In the genomic region with DNA sequence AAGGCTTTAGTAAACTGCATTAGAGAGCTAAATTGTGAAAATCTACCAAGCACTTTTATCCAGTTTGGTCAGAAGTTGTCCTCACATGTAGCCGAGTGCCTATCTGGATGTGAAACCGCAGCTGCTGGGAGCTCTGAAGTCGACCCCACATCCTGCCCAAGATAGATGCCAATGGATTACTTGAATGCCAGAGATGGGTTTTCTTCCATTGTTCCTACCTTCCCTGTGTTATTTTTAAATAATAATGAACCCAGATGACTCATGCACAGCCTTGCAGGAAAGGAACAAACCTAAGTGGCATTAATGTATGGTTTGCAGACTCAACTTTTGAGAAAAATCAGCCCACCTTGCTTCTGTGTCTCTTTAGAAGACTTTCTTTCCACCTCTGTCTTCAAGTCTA, we compare ENCODE assay signal across 2 cellular contexts.
TF ChIP-seq lines count a peak whose summit lies in the region.

No MANE protein-coding gene starts in this region.

TF ChIP-seq in SK-N-SH treated with all-trans-retinoic acid at 6 μM for 48 hours, 23 proteins besides CTCF, POLR2A, EP300 and RAD21:
- TF ChIP-seq GLIS3 (CRISPR knock-in tag; IDR thresholded peaks at IDR 0.05) (no peak), ZFP3 (CRISPR knock-in tag; IDR thresholded peaks at IDR 0.05) (no peak), TCF4 (CRISPR knock-in tag; IDR thresholded peaks at IDR 0.05; ENCODE audit: borderline replicate concordance) (no peak)
TF ChIP-seq in SK-N-SH treated with all-trans-retinoic acid at 6 μM for 48 hours: peak in this region for 0.

TF ChIP-seq in endothelial cell of umbilical vein, 7 proteins besides CTCF, POLR2A, EP300 and RAD21:
- TF ChIP-seq, protein P1, sequence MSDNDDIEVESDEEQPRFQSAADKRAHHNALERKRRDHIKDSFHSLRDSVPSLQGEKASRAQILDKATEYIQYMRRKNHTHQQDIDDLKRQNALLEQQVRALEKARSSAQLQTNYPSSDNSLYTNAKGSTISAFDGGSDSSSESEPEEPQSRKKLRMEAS (IDR thresholded peaks at IDR 0.05; ENCODE audit: insufficient read depth, insufficient read length), result no peak
- peak; percentile 64 for TF ChIP-seq FOS (IDR thresholded peaks at IDR 0.05; ENCODE audit: borderline replicate concordance, insufficient read depth, low read length)
